13 cellular contexts compared by ENCODE assay signal in genomic region chr2:234957533-234958135, GRCh38. TPM values are rescaled to one million over a fixed set of nuclear protein-coding genes. Genes with fewer than 3 reads are reported as not detected.
DNase-seq lines count a peak whose midpoint lies in the region; ATAC-seq and TF ChIP-seq lines count a peak whose summit lies in the region.
"Had no signal": no experiment of that assay in that cellular context is flagged by ENCODE, and none has a peak within 500 bp of the region (broad histone marks: within the 10 kb centered on the region; RNA-seq: fewer than 3 reads in every experiment).

No MANE protein-coding gene starts in this region.

- peak overlapping the region; percentile 18 for H2AK5ac ChIP-seq in mesendoderm (ENCODE audit: low read length)

- no peak overlapping the region for H3K4me3 ChIP-seq in AG10803 (ENCODE audit: low read length)
- no peak overlapping the region for H3K4me3 ChIP-seq in MG63
- no peak overlapping the region for H3K4me3 ChIP-seq in choroid plexus epithelial cell (ENCODE audit: low read depth, low read length)
- H3K4me3 ChIP-seq in mesendoderm (ENCODE audit: low read length), result no peak overlapping the region
- H3K4me3 ChIP-seq: BLaER1, mucosa of descending colon, sigmoid colon had no signal

- no peak overlapping the region for H3K27ac ChIP-seq in mesendoderm (ENCODE audit: low read depth, low read length)
- H3K27ac ChIP-seq: BLaER1 had no signal

- peaks cover 48% of the 10 kb centered on the region for H3K36me3 ChIP-seq in MG63
- no peaks in the 10 kb centered on the region for H3K36me3 ChIP-seq in mesendoderm (ENCODE audit: control insufficient read depth, insufficient read depth, low read length)
- H3K36me3 ChIP-seq: BLaER1, sigmoid colon had no signal

- no peak overlapping the region for H2BK5ac ChIP-seq in mesendoderm (ENCODE audit: low read length)

- intact Hi-C loops in activated CD4-positive, alpha-beta memory T cell treated with anti-CD3 and anti-CD28 coated beads for 36 hours (cut with micrococcal nuclease), result no loop called here

- H3K18ac ChIP-seq in mesendoderm (ENCODE audit: low read length), result no peak overlapping the region

- H3K36me3 Mint-ChIP-seq in stimulated activated naive B cell treated with anti-CD40 and anti-IgM and Interleukin-4, amounts not matched to agents 10 μg/mL and 1 μg/mL and 100 μg/mL, for 72 hours, result no peaks in the 10 kb centered on the region
- H3K36me3 Mint-ChIP-seq in activated CD4-positive, alpha-beta memory T cell treated with anti-CD3 and anti-CD28 coated beads for 36 hours, result no peaks in the 10 kb centered on the region

- H3K4me2 ChIP-seq in mesendoderm (ENCODE audit: low read length), result no peak overlapping the region
- H3K4me2 ChIP-seq: BLaER1 had no signal

- H3K9me3 Mint-ChIP-seq in stimulated activated naive B cell treated with anti-CD40 and anti-IgM and Interleukin-4, amounts not matched to agents 10 μg/mL and 1 μg/mL and 100 μg/mL, for 72 hours, result no peaks in the 10 kb centered on the region
- H3K9me3 Mint-ChIP-seq in activated CD4-positive, alpha-beta memory T cell treated with anti-CD3 and anti-CD28 coated beads for 36 hours, result no peaks in the 10 kb centered on the region

- H3K23ac ChIP-seq in mesendoderm (ENCODE audit: low read length), result peak overlapping the region; percentile 74

- H3K9me3 ChIP-seq in MG63, result no peaks in the 10 kb centered on the region
- H3K9me3 ChIP-seq: BLaER1, mucosa of descending colon, sigmoid colon had no signal

- H3K79me1 ChIP-seq in mesendoderm (ENCODE audit: low read length), result peaks cover 37% of the 10 kb centered on the region

- no peak overlapping the region for H4K8ac ChIP-seq in mesendoderm (ENCODE audit: low read depth, low read length)

- H3K56ac ChIP-seq in mesendoderm (ENCODE audit: low read length), result peak overlapping the region; percentile 71

- peak; percentile 54 for DNase-seq in AG10803 (ENCODE audit: low read depth)
- DNase-seq in MG63, result peak; percentile 88
- DNase-seq in choroid plexus epithelial cell (ENCODE audit: low read depth), result peak; percentile 53
- no peak for DNase-seq in mesendoderm
- no peak for DNase-seq in stimulated activated naive B cell treated with anti-CD40 and anti-IgM and Interleukin-4, amounts not matched to agents 10 μg/mL and 1 μg/mL and 100 μg/mL, for 72 hours
- DNase-seq in GM19240 (ENCODE audit: insufficient read length, low spot score), result no peak
- DNase-seq in activated CD4-positive, alpha-beta memory T cell treated with anti-CD3 and anti-CD28 coated beads for 36 hours, result no peak
- DNase-seq: cortex of kidney, mucosa of descending colon, NCI-H1436 had no signal

- H2BK120ac ChIP-seq in mesendoderm (ENCODE audit: low read depth, low read length), result no peak overlapping the region

- H3K79me2 ChIP-seq in mesendoderm (ENCODE audit: control insufficient read depth, insufficient read depth, low read length), result peaks cover 92% of the 10 kb centered on the region

- H3K4me3 Mint-ChIP-seq in stimulated activated naive B cell treated with anti-CD40 and anti-IgM and Interleukin-4, amounts not matched to agents 10 μg/mL and 1 μg/mL and 100 μg/mL, for 72 hours, result no peak overlapping the region
- no peak overlapping the region for H3K4me3 Mint-ChIP-seq in activated CD4-positive, alpha-beta memory T cell treated with anti-CD3 and anti-CD28 coated beads for 36 hours

- no peaks in the 10 kb centered on the region for H3K27me3 ChIP-seq in MG63
- H3K27me3 ChIP-seq in mesendoderm (ENCODE audit: insufficient read depth, low read length, poor library complexity), result no peaks in the 10 kb centered on the region
- H3K27me3 ChIP-seq: sigmoid colon had no signal

- H4K5ac ChIP-seq in mesendoderm (ENCODE audit: low read length), result no peak overlapping the region

- no peak overlapping the region for H3K27ac Mint-ChIP-seq in stimulated activated naive B cell treated with anti-CD40 and anti-IgM and Interleukin-4, amounts not matched to agents 10 μg/mL and 1 μg/mL and 100 μg/mL, for 72 hours
- H3K27ac Mint-ChIP-seq in activated CD4-positive, alpha-beta memory T cell treated with anti-CD3 and anti-CD28 coated beads for 36 hours, result no peak overlapping the region

- no peak for ATAC-seq in stimulated activated naive B cell treated with anti-CD40 and anti-IgM and Interleukin-4, amounts not matched to agents 10 μg/mL and 1 μg/mL and 100 μg/mL, for 72 hours (replicated peaks)
- no peak for ATAC-seq in GM19397 (IDR thresholded peaks at IDR 0.05; ENCODE audit: unreplicated experiment)
- ATAC-seq: mucosa of descending colon had no signal

- POLR2A ChIA-PET in activated CD4-positive, alpha-beta memory T cell treated with anti-CD3 and anti-CD28 coated beads for 36 hours (lab: Charles Lee), result no interaction called here

- H3K9ac ChIP-seq in mesendoderm (ENCODE audit: low read length), result peak overlapping the region; percentile 1
- H3K9ac ChIP-seq: BLaER1 had no signal

- TF ChIP-seq CTCF in AG10803 (conservative IDR thresholded peaks at IDR 0.05; ENCODE audit: low read length) (no peak), choroid plexus epithelial cell (conservative IDR thresholded peaks at IDR 0.05; ENCODE audit: low read depth, low read length) (no peak)

- CTCF ChIA-PET in activated CD4-positive, alpha-beta memory T cell treated with anti-CD3 and anti-CD28 coated beads for 36 hours (lab: Charles Lee), result interaction anchor here (1.0 kb wide), 1 partner anchor 28 kb away, joined by 3 read pairs; no protein-coding TSS in a partner anchor

- H3K4me1 Mint-ChIP-seq in stimulated activated naive B cell treated with anti-CD40 and anti-IgM and Interleukin-4, amounts not matched to agents 10 μg/mL and 1 μg/mL and 100 μg/mL, for 72 hours, result peaks cover 13 to 53% of the 10 kb centered on the region in 2 donors
- no peaks in the 10 kb centered on the region for H3K4me1 Mint-ChIP-seq in activated CD4-positive, alpha-beta memory T cell treated with anti-CD3 and anti-CD28 coated beads for 36 hours (ENCODE audit: low read depth)

- peaks cover 15 to 21% of the 10 kb centered on the region in 2 donors for H3K27me3 Mint-ChIP-seq in stimulated activated naive B cell treated with anti-CD40 and anti-IgM and Interleukin-4, amounts not matched to agents 10 μg/mL and 1 μg/mL and 100 μg/mL, for 72 hours
- H3K27me3 Mint-ChIP-seq in activated CD4-positive, alpha-beta memory T cell treated with anti-CD3 and anti-CD28 coated beads for 36 hours, result peaks cover 26% of the 10 kb centered on the region

- peaks cover 41% of the 10 kb centered on the region for H3K4me1 ChIP-seq in mesendoderm (ENCODE audit: control insufficient read depth, low read depth, low read length)
- H3K4me1 ChIP-seq: BLaER1 had no signal

- H3K4ac ChIP-seq in mesendoderm (ENCODE audit: low read depth, low read length), result no peak overlapping the region

- no CpG with 5 or more reads among the region's 8 CpGs for WGBS in mesendoderm (ENCODE audit: extremely low coverage, insufficient coverage, low lambda C conversion rate)

- no peak overlapping the region for H2BK15ac ChIP-seq in mesendoderm (replicated peaks; ENCODE audit: low read depth)

RNA-seq across cellular contexts. Expression of gene SH3BP4, which starts 5.8 kb away (rescaled TPM):
- 34.2 and 39.5 TPM in 2 replicates for total RNA-seq in MG63 (2014; rRNA removed; shearing (Covaris generic); ENCODE audit: low replicate concordance)
- 26.4 TPM for polyA plus RNA-seq in mesendoderm (2013, experiment 1 of 2)
- 26.9 TPM for polyA plus RNA-seq in mesendoderm (2013, experiment 2 of 2)
- under 1 TPM; 0.10 to 0.46 TPM for total RNA-seq in activated CD4-positive, alpha-beta memory T cell treated with anti-CD3 and anti-CD28 coated beads for 36 hours

Comparison
In these comparisons a context has a peak if more than half of its experiments do, and no peak if none do; other contexts are left out.
1. DNase-seq: peak in AG10803 (single experiment), MG63 (single experiment) and choroid plexus epithelial cell (single experiment); none in mesendoderm (single experiment), stimulated activated naive B cell treated with anti-CD40 and anti-IgM and Interleukin-4, amounts not matched to agents 10 μg/mL and 1 μg/mL and 100 μg/mL, for 72 hours (single experiment), GM19240 (single experiment) and activated CD4-positive, alpha-beta memory T cell treated with anti-CD3 and anti-CD28 coated beads for 36 hours (single experiment).
2. RNA of gene SH3BP4, which starts 5.8 kb away (total RNA-seq): 34.2 to 39.5 TPM in MG63; 0.10 to 0.46 TPM in activated CD4-positive, alpha-beta memory T cell treated with anti-CD3 and anti-CD28 coated beads for 36 hours; every median in the first group is over 10 times any median in the second.